8 cellular contexts compared by ENCODE assay signal in the genomic region with DNA sequence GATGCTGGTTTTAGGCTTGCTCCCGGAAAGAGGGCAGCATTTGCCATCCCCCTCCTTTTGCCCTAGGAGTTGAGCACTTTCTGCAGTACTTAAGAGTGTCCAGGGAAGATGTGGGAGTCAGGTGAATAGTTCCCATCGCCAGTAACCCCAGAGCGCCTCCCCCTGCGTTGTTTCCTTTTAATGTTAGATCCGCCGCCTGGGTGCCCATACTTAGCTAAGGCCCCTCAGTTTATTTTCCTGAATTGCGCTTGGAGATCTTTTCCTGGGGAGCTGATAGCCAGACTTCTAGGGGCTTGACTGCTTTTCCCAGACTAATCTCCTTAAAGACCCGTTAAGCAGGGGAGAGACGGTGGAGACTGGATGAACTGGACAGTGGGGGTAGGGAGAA. TPM values are rescaled to one million over a fixed set of nuclear protein-coding genes. Genes with fewer than 3 reads are reported as not detected.
DNase-seq lines count a peak whose midpoint lies in the region; ATAC-seq and TF ChIP-seq lines count a peak whose summit lies in the region.

No MANE protein-coding gene starts in this region.

- peak overlapping the region; percentile 94 for H3K18ac ChIP-seq in neuronal stem cell (ENCODE audit: low read length)

- DNase-seq in AG04449 (ENCODE audit: low read depth, low spot score) (no peak), NCI-H524 (lab: John Stamatoyannopoulos, UW) (peak; percentile 58 to 77), neuronal stem cell (ENCODE audit: low spot score) (no peak), activated gamma-delta T cell (lab: John Stamatoyannopoulos, UW) (no peak)

- ATAC-seq in HG03565 (IDR thresholded peaks at IDR 0.05; ENCODE audit: unreplicated experiment) (no peak), GM19397 (IDR thresholded peaks at IDR 0.05; ENCODE audit: unreplicated experiment) (no peak), HG02884 (IDR thresholded peaks at IDR 0.05; ENCODE audit: unreplicated experiment) (no peak)

- H3K9me3 ChIP-seq in esophagus (ENCODE audit: control insufficient read depth in 2 of 2, insufficient read depth in 1 of 2, low read depth in 1 of 2, low read length in 1 of 2) (no peaks in the 10 kb centered on the region), neuronal stem cell (replicated peaks in 1 of 2; ENCODE audit: control insufficient read depth in 2 of 2, insufficient read depth in 1 of 2, low read depth in 1 of 2, low read length in 2 of 2) (peaks cover 0 to 10% of the 10 kb centered on the region in 2 donors)

- peak overlapping the region; percentile 90 for H2BK15ac ChIP-seq in neuronal stem cell (ENCODE audit: low read length)

- H3K23ac ChIP-seq in neuronal stem cell (ENCODE audit: low read depth, low read length, poor library complexity), result no peak overlapping the region

- no peak overlapping the region for H4K91ac ChIP-seq in neuronal stem cell (ENCODE audit: low read depth, low read length, poor library complexity)

- peaks cover 0 to 3% of the 10 kb centered on the region in 2 donors for H3K27me3 ChIP-seq in esophagus (ENCODE audit: control insufficient read depth in 1 of 2, insufficient read depth in 2 of 2, low read length in 2 of 2)
- peaks cover 0 to 14% (median 0%) of the 10 kb centered on the region in 3 experiments for H3K27me3 ChIP-seq in neuronal stem cell (ENCODE audit: control insufficient read depth in 3 of 3, insufficient read depth in 3 of 3, low read depth in 1 of 3, low read length in 3 of 3)

- H2AFZ ChIP-seq in neuronal stem cell (ENCODE audit: low read length), result peak overlapping the region; percentile 88

- peak overlapping the region; percentile 98 for H3K4me2 ChIP-seq in neuronal stem cell (ENCODE audit: insufficient read depth, low read length, poor library complexity, severe bottlenecking)

- H3K4me1 ChIP-seq in esophagus (ENCODE audit: control insufficient read depth in 2 of 2, insufficient read depth in 2 of 2, low read length in 1 of 2), result peaks cover 3 to 9% of the 10 kb centered on the region in 2 donors
- H3K4me1 ChIP-seq in neuronal stem cell (ENCODE audit: control insufficient read depth in 2 of 2, insufficient read depth in 1 of 2, low read depth in 1 of 2, low read length in 2 of 2), result peaks cover 7 to 11% of the 10 kb centered on the region in 2 donors

- WGBS in esophagus, 2 donors, result 3 to 4% methylated on average over 9 of the region's 9 CpGs
- WGBS in neuronal stem cell (ENCODE audit: extremely low coverage in 2 of 2, insufficient read length in 2 of 2, insufficient replicate concordance in 1 of 2), 2 donors, result no CpG with 5 or more reads among the region's 9 CpGs

- POLR2A ChIA-PET in AG04449 (lab: Yijun Ruan, JAX), result no interaction called here

- no peak for TF ChIP-seq CTCF in AG04449 (IDR thresholded peaks at IDR 0.05; ENCODE audit: insufficient read depth, low read length, missing control alignments)

- H2BK120ac ChIP-seq in neuronal stem cell (ENCODE audit: low read depth, low read length), result peak overlapping the region; percentile 16

- no peaks in the 10 kb centered on the region for H3K79me1 ChIP-seq in neuronal stem cell (ENCODE audit: low read depth, low read length)

- CTCF ChIA-PET in AG04449 (lab: Yijun Ruan, JAX), result no interaction called here

- no peak overlapping the region for H2BK12ac ChIP-seq in neuronal stem cell (ENCODE audit: low read length)

- H3K4me3 ChIP-seq in AG04449 (ENCODE audit: low read depth, low read length) (peak overlapping the region; percentile 46), esophagus (ENCODE audit: low read depth in 1 of 2, low read length in 2 of 2) (peak overlapping the region; percentile 40 to 50), neuronal stem cell (ENCODE audit: low read length in 2 of 2) (peak overlapping the region; percentile 47 to 83)

- H2AK5ac ChIP-seq in neuronal stem cell (ENCODE audit: low read depth, low read length), result no peak overlapping the region

- H3K14ac ChIP-seq in neuronal stem cell (ENCODE audit: low read length), result no peak overlapping the region

- H3K4ac ChIP-seq in neuronal stem cell (ENCODE audit: low read length), result no peak overlapping the region

- H3K9ac ChIP-seq in neuronal stem cell (ENCODE audit: low read depth, low read length, poor library complexity), result peak overlapping the region; percentile 55

- H3K36me3 ChIP-seq in esophagus (ENCODE audit: control insufficient read depth in 2 of 2, insufficient read depth in 2 of 2, low read length in 1 of 2) (no peaks in the 10 kb centered on the region), neuronal stem cell (replicated peaks in 1 of 2; ENCODE audit: control insufficient read depth in 2 of 2, insufficient read depth in 2 of 2, low read length in 2 of 2) (no peaks in the 10 kb centered on the region)

- peak overlapping the region; percentile 66 for H2BK5ac ChIP-seq in neuronal stem cell (ENCODE audit: low read length)

- H4K8ac ChIP-seq in neuronal stem cell (ENCODE audit: low read depth, low read length), result no peak overlapping the region

- H3K27ac ChIP-seq in esophagus (ENCODE audit: low read depth in 2 of 2, low read length in 1 of 2), result no peak overlapping the region
- no peak overlapping the region for H3K27ac ChIP-seq in neuronal stem cell (replicated peaks; ENCODE audit: low read length)

RNA-seq across cellular contexts. Expression of a gene that starts 0.4 kb away (rescaled TPM):
- polyA plus RNA-seq in esophagus, result under 1 TPM; 0.02 to 0.06 TPM
- 6.4 TPM for polyA plus RNA-seq in neuronal stem cell (2013, experiment 1 of 2)
- polyA plus RNA-seq in neuronal stem cell (2013, experiment 2 of 2), result 7.4 TPM

RNA-seq across cellular contexts. Expression of a gene that starts 39.8 kb away (rescaled TPM):
- under 1 TPM in 1 of 2 donors, not detected in 1; 0.01 TPM for polyA plus RNA-seq in esophagus
- 0.63 TPM for polyA plus RNA-seq in neuronal stem cell (2013, experiment 1 of 2)
- polyA plus RNA-seq in neuronal stem cell (2013, experiment 2 of 2), result 0.82 TPM

Comparison
In these comparisons a context has a peak if more than half of its experiments do, and no peak if none do; other contexts are left out.
1. DNase-seq: peak in NCI-H524 (2 of 2); none in AG04449 (single experiment), neuronal stem cell (single experiment) and activated gamma-delta T cell (single experiment).
2. Peak in every context shown above with its lines, with median percentiles within 50 percentile points of each other: H3K4me3 ChIP-seq.